In the genomic region with DNA sequence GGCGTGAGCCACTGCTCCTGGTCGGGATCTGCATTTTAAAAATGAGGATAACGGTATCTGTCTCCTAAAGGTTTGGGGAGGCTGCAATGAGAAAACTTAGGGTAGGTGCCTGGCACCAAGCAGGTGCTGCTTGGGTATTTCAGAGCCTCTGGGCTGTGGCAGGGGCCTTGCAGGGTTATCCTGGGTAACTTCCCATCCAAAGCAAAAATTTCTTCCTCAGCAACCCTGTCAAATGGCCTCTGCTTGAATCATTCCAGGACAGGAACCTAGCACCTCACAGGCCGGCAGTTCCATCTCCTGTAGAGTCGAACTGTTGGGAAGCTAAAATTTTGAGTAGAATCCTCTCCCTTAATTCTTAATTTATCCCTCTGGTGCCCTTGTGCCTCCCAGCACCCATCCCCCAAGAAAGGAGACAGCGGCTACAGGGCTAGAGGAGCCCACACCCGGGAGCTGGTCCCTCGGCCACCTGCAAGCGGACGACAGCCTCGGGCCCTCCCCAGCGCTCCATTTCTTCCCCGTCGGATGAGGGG, we compare ENCODE assay signal across 12 cellular contexts. TPM values are rescaled to one million over a fixed set of nuclear protein-coding genes. Genes with fewer than 3 reads are reported as not detected.
DNase-seq lines count a peak whose midpoint lies in the region; ATAC-seq and TF ChIP-seq lines count a peak whose summit lies in the region.
"Had no signal": no experiment of that assay in that cellular context is flagged by ENCODE, and none has a peak within 500 bp of the region (broad histone marks: within the 10 kb centered on the region; RNA-seq: fewer than 3 reads in every experiment).

No MANE protein-coding gene starts in this region.

- TF ChIP-seq CTCF in heart right ventricle (IDR thresholded peaks at IDR 0.05) (no peak), astrocyte of the spinal cord (IDR thresholded peaks at IDR 0.05; ENCODE audit: low read depth, low read length) (no peak), uterus (IDR thresholded peaks at IDR 0.05) (no peak)

- H2BK15ac ChIP-seq in mesenchymal stem cell (ENCODE audit: low read depth, poor library complexity, severe bottlenecking) = no peak overlapping the region

- no peak overlapping the region for H3K4ac ChIP-seq in mesenchymal stem cell (ENCODE audit: low read depth in 1 of 2, low read length in 2 of 2)

- WGBS in heart right ventricle, 2 donors = 23% methylated on average over 14 of the region's 14 CpGs
- WGBS in mesenchymal stem cell = 30% methylated on average over 14 of the region's 14 CpGs

- H3K9me3 ChIP-seq in heart right ventricle (no peaks in the 10 kb centered on the region), mesenchymal stem cell (ENCODE audit: control insufficient read depth, low read length) (no peaks in the 10 kb centered on the region), uterus (no peaks in the 10 kb centered on the region)

- no peak overlapping the region for H3K18ac ChIP-seq in mesenchymal stem cell (ENCODE audit: low read depth in 1 of 2, low read length in 2 of 2)

- H3K9ac ChIP-seq in mesenchymal stem cell (ENCODE audit: low read length) = peak overlapping the region; percentile 76

- no peak for DNase-seq in heart right ventricle
- DNase-seq in left ventricle myocardium superior = no peak
- no peak for DNase-seq in astrocyte of the spinal cord (ENCODE audit: low read depth, low spot score)
- no peak for DNase-seq in mesenchymal stem cell
- DNase-seq in uterus = no peak
- no peak for DNase-seq in SKM-1 treated with dmso at 0.1 percent for 144 hours (lab: John Stamatoyannopoulos, UW; ENCODE audit: unreplicated experiment)
- no peak for DNase-seq in MV-4-11 (lab: John Stamatoyannopoulos, UW)
- DNase-seq: activated CD4-positive, CD25-positive, alpha-beta regulatory T cell; EL; stimulated activated CD4-positive, alpha-beta T cell treated with anti-CD3 and anti-CD28 coated beads, Interleukin-12 subunit alpha, Interleukin-12 subunit beta, amount 100 ng/mL, for 4 hours had no signal

- no peak overlapping the region for H2BK5ac ChIP-seq in mesenchymal stem cell (ENCODE audit: low read depth, low read length, poor library complexity, severe bottlenecking)

- H2BK12ac ChIP-seq in mesenchymal stem cell (ENCODE audit: low read length in 2 of 2) = no peak overlapping the region

- ATAC-seq in heart right ventricle (no peak), left ventricle myocardium superior (no peak), GM21447 (IDR thresholded peaks at IDR 0.05; ENCODE audit: unreplicated experiment) (no peak)

- H3K36me3 ChIP-seq in heart right ventricle (no peaks in the 10 kb centered on the region), mesenchymal stem cell (ENCODE audit: control insufficient read depth in 1 of 2, insufficient read depth in 2 of 2, low read depth in 1 of 2, low read length in 2 of 2) (peaks cover 0 to 4% of the 10 kb centered on the region in 2 experiments), uterus (no peaks in the 10 kb centered on the region)

- H3K23ac ChIP-seq in mesenchymal stem cell (ENCODE audit: low read length in 2 of 2) = no peak overlapping the region

- H3K4me1 ChIP-seq in heart right ventricle = peaks cover 4 to 17% (median 9%) of the 10 kb centered on the region in 9 donors
- peaks cover 10% of the 10 kb centered on the region for H3K4me1 ChIP-seq in mesenchymal stem cell (ENCODE audit: control insufficient read depth, insufficient read depth, low read depth, low read length)
- H3K4me1 ChIP-seq in uterus = peaks cover 0 to 7% of the 10 kb centered on the region in 2 donors

- H3K79me1 ChIP-seq in mesenchymal stem cell (replicated peaks; ENCODE audit: low read length, poor library complexity, severe bottlenecking) = no peaks in the 10 kb centered on the region

- no peak overlapping the region for H4K91ac ChIP-seq in mesenchymal stem cell (ENCODE audit: low read length)

- peak overlapping the region in 9 of 10 donors; percentile 26 to 45 (median 35) for H3K4me3 ChIP-seq in heart right ventricle
- H3K4me3 ChIP-seq in astrocyte of the spinal cord (ENCODE audit: low read depth, low read length) = peak overlapping the region; percentile 31
- peak overlapping the region in 1 of 2 experiments; percentile 83 for H3K4me3 ChIP-seq in mesenchymal stem cell (ENCODE audit: insufficient read depth in 1 of 2, low read depth in 1 of 2, low read length in 2 of 2)
- H3K4me3 ChIP-seq in uterus = peak overlapping the region; percentile 33 to 43

- no peak for TF ChIP-seq POLR2A in uterus (IDR thresholded peaks at IDR 0.05)

- H3K4me2 ChIP-seq in mesenchymal stem cell (ENCODE audit: low read length, poor library complexity, severe bottlenecking) = peak overlapping the region; percentile 86

- in situ Hi-C loops in astrocyte of the spinal cord (cut with HindIII; ENCODE audit: low sequenced_read_pairs) = loop anchor here (25.0 kb wide), 1 partner anchor 144 kb away; a partner anchor contains a TSS

- no peak overlapping the region for H2AK5ac ChIP-seq in mesenchymal stem cell (ENCODE audit: low read length, severe bottlenecking)

- H3K27ac ChIP-seq in heart right ventricle = no peak overlapping the region
- no peak overlapping the region for H3K27ac ChIP-seq in mesenchymal stem cell (ENCODE audit: low read length, poor library complexity, severe bottlenecking)
- H3K27ac ChIP-seq in uterus = no peak overlapping the region
- H3K27ac ChIP-seq: epithelial cell of prostate had no signal

- intact Hi-C loops in heart right ventricle (cut with DNase I) = no loop called here
- intact Hi-C loops in left ventricle myocardium superior (cut with micrococcal nuclease) = no loop called here
- intact Hi-C loops in uterus (cut with DNase I; ENCODE audit: low total_unique reads) = no loop called here

- H3K27me3 ChIP-seq in heart right ventricle = peaks cover 3 to 37% (median 28%) of the 10 kb centered on the region in 7 donors
- H3K27me3 ChIP-seq in mesenchymal stem cell (ENCODE audit: control insufficient read depth in 1 of 2, insufficient read depth in 1 of 2, low read length in 2 of 2) = peaks cover 36 to 72% of the 10 kb centered on the region in 2 experiments
- no peaks in the 10 kb centered on the region for H3K27me3 ChIP-seq in uterus

- no peak overlapping the region for H4K8ac ChIP-seq in mesenchymal stem cell (ENCODE audit: low read length)

- H3K14ac ChIP-seq in mesenchymal stem cell (ENCODE audit: low read length in 2 of 2) = no peak overlapping the region

- no peak overlapping the region for H2BK120ac ChIP-seq in mesenchymal stem cell (ENCODE audit: low read depth, low read length)

- no peak overlapping the region for H2AFZ ChIP-seq in mesenchymal stem cell (ENCODE audit: low read depth, low read length)

RNA-seq across cellular contexts. Expression of a gene that starts 0.9 kb away (rescaled TPM):
- 1 to 10 TPM in 3 of 10 donors, under 1 TPM in 7; 0.21 to 1.2 (median 0.68) TPM for total RNA-seq in heart right ventricle
- under 1 TPM; 0.57 to 0.73 TPM for polyA plus RNA-seq in heart right ventricle
- 0.87 TPM for total RNA-seq in left ventricle myocardium superior
- 0.68 TPM for polyA plus RNA-seq in mesenchymal stem cell (2013, experiment 1 of 2)
- 0.84 TPM for polyA plus RNA-seq in mesenchymal stem cell (2013, experiment 2 of 2)
- 10 to 100 TPM in 2 of 4 donors, 1 to 10 TPM in 2; 2.3 to 22.9 (median 9.7) TPM for total RNA-seq in uterus

RNA-seq across cellular contexts. Expression of a gene that starts 5.6 kb away (rescaled TPM):
- 1 to 10 TPM in 9 of 10 donors, under 1 TPM in 1; 0.81 to 3.5 (median 2.5) TPM for total RNA-seq in heart right ventricle
- 10 to 100 TPM in 1 of 2 donors, under 1 TPM in 1; 0.29 to 12.1 TPM for polyA plus RNA-seq in heart right ventricle
- 2.0 TPM for total RNA-seq in left ventricle myocardium superior
- polyA plus RNA-seq in mesenchymal stem cell (2013, experiment 1 of 2) = not detected
- polyA plus RNA-seq in mesenchymal stem cell (2013, experiment 2 of 2) = 0.10 TPM
- total RNA-seq in uterus = 1 to 10 TPM in 1 of 4 donors, not detected in 3; 1.2 TPM

RNA-seq across cellular contexts. Expression of a gene that starts 16.4 kb away (rescaled TPM):
- total RNA-seq in heart right ventricle (10 to 100 TPM; 41.6 to 57.2 (median 48.7) TPM), left ventricle myocardium superior (51.1 TPM), uterus (10 to 100 TPM; 37.7 to 91.0 (median 62.9) TPM)
- polyA plus RNA-seq in heart right ventricle = 10 to 100 TPM; 60.9 to 73.7 TPM
- 38.5 TPM for polyA plus RNA-seq in mesenchymal stem cell (2013, experiment 1 of 2)
- 38.0 TPM for polyA plus RNA-seq in mesenchymal stem cell (2013, experiment 2 of 2)

RNA-seq across cellular contexts. Expression of a gene that starts 21.1 kb away (rescaled TPM):
- total RNA-seq in heart right ventricle (not detected), left ventricle myocardium superior (not detected), uterus (not detected)
- not detected for polyA plus RNA-seq in heart right ventricle
- not detected for polyA plus RNA-seq in mesenchymal stem cell (2013, experiment 1 of 2)
- not detected for polyA plus RNA-seq in mesenchymal stem cell (2013, experiment 2 of 2)

RNA-seq across cellular contexts. Expression of a gene that starts 30.7 kb away (rescaled TPM):
- total RNA-seq in heart right ventricle = under 1 TPM in 8 of 10 donors, not detected in 2; 0.05 to 0.21 (median 0.08) TPM
- polyA plus RNA-seq in heart right ventricle = under 1 TPM; 0.07 to 0.09 TPM
- 0.10 TPM for total RNA-seq in left ventricle myocardium superior
- not detected for polyA plus RNA-seq in mesenchymal stem cell (2013, experiment 1 of 2)
- not detected for polyA plus RNA-seq in mesenchymal stem cell (2013, experiment 2 of 2)
- total RNA-seq in uterus = 10 to 100 TPM; 19.4 to 84.6 (median 32.0) TPM
